ENCODE assay signal across 1 cellular context in genomic region chr1:160789702-160790611, GRCh38.
TF ChIP-seq lines count a peak whose summit lies in the region.

No MANE protein-coding gene starts in this region.

TF ChIP-seq in GM12878, 131 proteins besides CTCF, POLR2A, EP300 and RAD21 (continued from another document):
- TF ChIP-seq ZBTB4 (CRISPR knock-in tag; IDR thresholded peaks at IDR 0.05) (no peak), IKZF2 (IDR thresholded peaks at IDR 0.05) (peak; percentile 92 to 94), PAX8 (IDR thresholded peaks at IDR 0.05) (no peak), MEF2A (IDR thresholded peaks at IDR 0.05; ENCODE audit: insufficient read depth, low read depth, low read length) (no peak)
